In genomic region chr15:31344824-31345605, GRCh38 we compare ENCODE assay signal across 8 cellular contexts. TPM values are rescaled to one million over a fixed set of nuclear protein-coding genes. Genes with fewer than 3 reads are reported as not detected.
DNase-seq lines count a peak whose midpoint lies in the region; ATAC-seq, FAIRE-seq and TF ChIP-seq lines count a peak whose summit lies in the region.

No MANE protein-coding gene starts in this region.

- ATAC-seq in HG02610 (IDR thresholded peaks at IDR 0.05; ENCODE audit: unreplicated experiment): peak; percentile 16
- peak; percentile 22 to 29 for ATAC-seq in activated T-cell treated with anti-CD3 and anti-CD28 coated beads, Interleukin-2, amount 50 U/mL, for 4 hours

- H3K4me3 ChIP-seq in mesenchymal stem cell (ENCODE audit: insufficient read depth in 1 of 2, low read depth in 1 of 2, low read length in 2 of 2) (no peak overlapping the region), brain microvascular endothelial cell (ENCODE audit: low read depth, low read length) (no peak overlapping the region)

- H2BK120ac ChIP-seq in mesenchymal stem cell (ENCODE audit: low read depth, low read length): no peak overlapping the region

- H2BK5ac ChIP-seq in mesenchymal stem cell (ENCODE audit: low read depth, low read length, poor library complexity, severe bottlenecking): no peak overlapping the region

- 95% methylated on average over 16 of the region's 16 CpGs for WGBS in mesenchymal stem cell

- DNase-seq in GM12892 (ENCODE audit: insufficient read length): no peak
- no peak for DNase-seq in activated T-cell treated with anti-CD3 and anti-CD28 coated beads, Interleukin-2, amount 50 U/mL, for 4 hours
- DNase-seq in mesenchymal stem cell: no peak
- DNase-seq in brain microvascular endothelial cell: no peak
- no peak for DNase-seq in RKO (ENCODE audit: low spot score)
- DNase-seq in chondrocyte (ENCODE audit: low spot score): no peak
- DNase-seq in Ammon's horn (ENCODE audit: low spot score): no peak

- no peak overlapping the region for H3K4ac ChIP-seq in mesenchymal stem cell (ENCODE audit: low read depth in 1 of 2, low read length in 2 of 2)

- no peak overlapping the region for H2AFZ ChIP-seq in mesenchymal stem cell (ENCODE audit: low read depth, low read length)

- H3K9me3 ChIP-seq in mesenchymal stem cell (ENCODE audit: control insufficient read depth, low read length): no peaks in the 10 kb centered on the region

- H3K36me3 ChIP-seq in mesenchymal stem cell (ENCODE audit: control insufficient read depth in 1 of 2, insufficient read depth in 2 of 2, low read depth in 1 of 2, low read length in 2 of 2) (peaks cover 7 to 35% of the 10 kb centered on the region in 2 experiments), brain microvascular endothelial cell (replicated peaks) (peaks cover 2% of the 10 kb centered on the region)

- H3K4me1 Mint-ChIP-seq in activated T-cell treated with anti-CD3 and anti-CD28 coated beads, Interleukin-2, amount 50 U/mL, for 4 hours (ENCODE audit: low read depth): peaks cover 100% of the 10 kb centered on the region
- H3K4me1 Mint-ChIP-seq in chondrocyte (ENCODE audit: low read depth): peaks cover 42% of the 10 kb centered on the region

- no peaks in the 10 kb centered on the region for H3K9me3 Mint-ChIP-seq in activated T-cell treated with anti-CD3 and anti-CD28 coated beads, Interleukin-2, amount 50 U/mL, for 4 hours
- H3K9me3 Mint-ChIP-seq in chondrocyte (ENCODE audit: low read depth): no peaks in the 10 kb centered on the region

- H3K79me1 ChIP-seq in mesenchymal stem cell (replicated peaks; ENCODE audit: low read length, poor library complexity, severe bottlenecking): peaks cover 67% of the 10 kb centered on the region

- peak overlapping the region; percentile 77 for H4K91ac ChIP-seq in mesenchymal stem cell (ENCODE audit: low read length)

- no peak overlapping the region for H2AK5ac ChIP-seq in mesenchymal stem cell (ENCODE audit: low read length, severe bottlenecking)

- no peak for TF ChIP-seq CTCF in brain microvascular endothelial cell (IDR thresholded peaks at IDR 0.05; ENCODE audit: low read depth, low read length, missing control alignments)
- TF ChIP-seq CTCF in chondrocyte (IDR thresholded peaks at IDR 0.05): no peak

- H3K27ac Mint-ChIP-seq in chondrocyte (ENCODE audit: unreplicated experiment): no peak overlapping the region

- H3K27ac ChIP-seq in mesenchymal stem cell (ENCODE audit: low read length, poor library complexity, severe bottlenecking) (no peak overlapping the region), brain microvascular endothelial cell (no peak overlapping the region)

- no peak overlapping the region for H4K8ac ChIP-seq in mesenchymal stem cell (ENCODE audit: low read length)

- H3K9ac ChIP-seq in mesenchymal stem cell (ENCODE audit: low read length): no peak overlapping the region

- H3K27me3 ChIP-seq in mesenchymal stem cell (ENCODE audit: control insufficient read depth in 1 of 2, insufficient read depth in 1 of 2, low read length in 2 of 2) (no peaks in the 10 kb centered on the region), brain microvascular endothelial cell (replicated peaks) (no peaks in the 10 kb centered on the region)

- H3K36me3 Mint-ChIP-seq in activated T-cell treated with anti-CD3 and anti-CD28 coated beads, Interleukin-2, amount 50 U/mL, for 4 hours (ENCODE audit: insufficient read depth): peaks cover 9% of the 10 kb centered on the region
- peaks cover 1% of the 10 kb centered on the region for H3K36me3 Mint-ChIP-seq in chondrocyte (ENCODE audit: low read depth)

- H3K18ac ChIP-seq in mesenchymal stem cell (ENCODE audit: low read depth in 1 of 2, low read length in 2 of 2): peak overlapping the region in 1 of 2 experiments; percentile 64

- H3K27me3 Mint-ChIP-seq in activated T-cell treated with anti-CD3 and anti-CD28 coated beads, Interleukin-2, amount 50 U/mL, for 4 hours (ENCODE audit: low read depth): no peaks in the 10 kb centered on the region
- H3K27me3 Mint-ChIP-seq in chondrocyte (ENCODE audit: low read depth): no peaks in the 10 kb centered on the region

- H3K4me3 Mint-ChIP-seq in activated T-cell treated with anti-CD3 and anti-CD28 coated beads, Interleukin-2, amount 50 U/mL, for 4 hours: peak overlapping the region; percentile 88
- H3K4me3 Mint-ChIP-seq in chondrocyte (ENCODE audit: unreplicated experiment): no peak overlapping the region

- no peak for FAIRE-seq in GM12892 (lab: Jason Lieb, UNC)

- H3K23ac ChIP-seq in mesenchymal stem cell (ENCODE audit: low read length in 2 of 2): no peak overlapping the region

- in situ Hi-C loops in brain microvascular endothelial cell (cut with HindIII; ENCODE audit: low pct_ligation_motif_present, low sequenced_read_pairs): no loop called here

- TF ChIP-seq POLR2A in GM12892 (IDR thresholded peaks at IDR 0.05; ENCODE audit: low read depth, low read length): peak; percentile 53; the same call in 1 of the 2 replicates

- no peak overlapping the region for H2BK15ac ChIP-seq in mesenchymal stem cell (ENCODE audit: low read depth, poor library complexity, severe bottlenecking)

- no peak overlapping the region for H2BK12ac ChIP-seq in mesenchymal stem cell (ENCODE audit: low read length in 2 of 2)

- no peak overlapping the region for H3K14ac ChIP-seq in mesenchymal stem cell (ENCODE audit: low read length in 2 of 2)

- no peak overlapping the region for H3K4me2 ChIP-seq in mesenchymal stem cell (ENCODE audit: low read length, poor library complexity, severe bottlenecking)

- H3K4me1 ChIP-seq in mesenchymal stem cell (ENCODE audit: control insufficient read depth, insufficient read depth, low read depth, low read length): peaks cover 7% of the 10 kb centered on the region

RNA-seq across cellular contexts. Expression of gene KLF13, which starts 18.4 kb away (rescaled TPM):
- 39.1 TPM for polyA plus RNA-seq in GM12892 (2012; ENCODE audit: missing spikeins)
- 10 to 100 TPM; 75.0 to 82.8 (median 81.8) TPM for total RNA-seq in activated T-cell treated with anti-CD3 and anti-CD28 coated beads, Interleukin-2, amount 50 U/mL, for 4 hours
- polyA plus RNA-seq in mesenchymal stem cell (2013, experiment 1 of 2): 93.2 TPM
- 91.8 TPM for polyA plus RNA-seq in mesenchymal stem cell (2013, experiment 2 of 2)
- total RNA-seq in chondrocyte: 54.2 to 59.1 TPM (median 58.4 TPM) in 3 replicates
